ENCODE assay signal across 11 cellular contexts in genomic region chr1:15067148-15067547, GRCh38.
"Had no signal": no experiment of that assay in that cellular context is flagged by ENCODE, and none has a peak within 500 bp of the region (broad histone marks: within the 10 kb centered on the region; RNA-seq: fewer than 3 reads in every experiment).

No MANE protein-coding gene starts in this region.

- H3K27ac ChIP-seq: right atrium auricular region had no signal

- DNase-seq: activated CD4-positive, alpha-beta memory T cell treated with anti-CD3 and anti-CD28 coated beads, Interleukin-2, amount 10 ng/mL, durations not matched to agents 7 days and 5 days; activated CD4-positive, alpha-beta T cell treated with anti-CD3 and anti-CD28 coated beads for 1 hour; activated naive CD8-positive, alpha-beta T cell treated with anti-CD3 and anti-CD28 coated beads, Interleukin-2, amount 10 ng/mL, durations not matched to agents 7 days and 5 days; activated T-cell treated with anti-CD3 and anti-CD28 coated beads, Interleukin-2, amount 50 U/mL, for 72 hours; endodermal cell; erythroblast; mesendoderm; small intestine had no signal

- H3K27me3 ChIP-seq: heart left ventricle, right atrium auricular region had no signal

- H3K4me3 ChIP-seq: heart left ventricle, right atrium auricular region had no signal

- H3K36me3 ChIP-seq: right atrium auricular region had no signal

- ATAC-seq: activated T-cell treated with anti-CD3 and anti-CD28 coated beads, Interleukin-2, amount 50 U/mL, for 72 hours; heart left ventricle; left lobe of liver had no signal

- H3K4me1 ChIP-seq: heart left ventricle, right atrium auricular region had no signal
